Comparison of ENCODE assay signal across 11 cellular contexts in the genomic region with DNA sequence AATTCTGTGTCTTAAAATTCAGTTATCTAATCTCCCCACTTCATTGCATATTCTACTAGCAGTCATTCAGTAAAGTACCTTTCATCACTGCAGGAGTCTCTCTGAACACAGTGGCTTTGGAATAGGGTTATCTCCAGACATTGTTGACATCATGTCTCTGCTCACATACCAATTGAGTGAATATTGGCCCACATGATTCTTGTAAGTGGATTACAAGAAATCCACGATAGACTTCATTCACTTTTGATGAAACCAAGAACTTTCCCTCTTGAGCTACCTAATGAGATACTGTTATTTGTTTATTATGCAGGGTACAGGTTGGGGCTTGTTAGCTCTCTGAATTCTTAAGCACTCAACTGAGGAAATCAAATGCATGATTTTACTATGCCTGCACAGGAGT.
DNase-seq lines count a peak whose midpoint lies in the region; ATAC-seq and TF ChIP-seq lines count a peak whose summit lies in the region.
"Had no signal": no experiment of that assay in that cellular context is flagged by ENCODE, and none has a peak within 500 bp of the region (broad histone marks: within the 10 kb centered on the region; RNA-seq: fewer than 3 reads in every experiment).

No MANE protein-coding gene starts in this region.

- H3K9me3 ChIP-seq in breast epithelium (peaks cover 16 to 20% of the 10 kb centered on the region in 2 donors), uterus (peaks cover 0 to 11% of the 10 kb centered on the region in 2 donors)

- H3K4me3 ChIP-seq in breast epithelium (no peak overlapping the region), brain microvascular endothelial cell (ENCODE audit: low read depth, low read length) (no peak overlapping the region), uterus (no peak overlapping the region)

- H3K27ac Mint-ChIP-seq in MCF 10A (ENCODE audit: low read depth, unreplicated experiment), result peak overlapping the region; percentile 80
- no peak overlapping the region for H3K27ac Mint-ChIP-seq in naive thymus-derived CD8-positive, alpha-beta T cell
- H3K27ac Mint-ChIP-seq in activated CD4-positive, alpha-beta memory T cell treated with anti-CD3 and anti-CD28 coated beads, Interleukin-2, amount 10 ng/mL, durations not matched to agents 7 days and 5 days, result no peak overlapping the region

- TF ChIP-seq CTCF in MCF 10A (IDR thresholded peaks at IDR 0.05; ENCODE audit: unreplicated experiment) (no peak), breast epithelium (IDR thresholded peaks at IDR 0.05) (no peak), brain microvascular endothelial cell (IDR thresholded peaks at IDR 0.05; ENCODE audit: low read depth, low read length, missing control alignments) (no peak), uterus (IDR thresholded peaks at IDR 0.05) (no peak)

- H3K4me1 ChIP-seq in breast epithelium (no peaks in the 10 kb centered on the region), uterus (no peaks in the 10 kb centered on the region)

- H3K9me3 Mint-ChIP-seq in MCF 10A (ENCODE audit: unreplicated experiment), result peaks cover 15% of the 10 kb centered on the region
- peaks cover 0 to 31% (median 19%) of the 10 kb centered on the region in 9 donors for H3K9me3 Mint-ChIP-seq in naive thymus-derived CD8-positive, alpha-beta T cell
- peaks cover 33% of the 10 kb centered on the region for H3K9me3 Mint-ChIP-seq in activated CD4-positive, alpha-beta memory T cell treated with anti-CD3 and anti-CD28 coated beads, Interleukin-2, amount 10 ng/mL, durations not matched to agents 7 days and 5 days

- no peak for TF ChIP-seq POLR2A in breast epithelium (IDR thresholded peaks at IDR 0.05)
- TF ChIP-seq POLR2A in uterus (IDR thresholded peaks at IDR 0.05), result no peak

- DNase-seq in MCF 10A (ENCODE audit: unreplicated experiment) (no peak), breast epithelium (ENCODE audit: low spot score in 2 of 2) (no peak), brain microvascular endothelial cell (peak; percentile 93), kidney glomerular epithelial cell (lab: John Stamatoyannopoulos, UW) (peak; percentile 90), uterus (no peak), NCI-H1417 treated with DMSO at 0.1 percent for 48 hours (lab: John Stamatoyannopoulos, UW) (no peak)
- DNase-seq in naive thymus-derived CD8-positive, alpha-beta T cell, result no peak
- DNase-seq in activated CD4-positive, alpha-beta memory T cell treated with anti-CD3 and anti-CD28 coated beads, Interleukin-2, amount 10 ng/mL, durations not matched to agents 7 days and 5 days, result no peak
- DNase-seq: caudate nucleus, NCI-H1436 treated with DMSO at 0.1 percent for 48 hours, posterior cingulate gyrus had no signal

- H3K27ac ChIP-seq in breast epithelium, result no peak overlapping the region
- peak overlapping the region; percentile 88 for H3K27ac ChIP-seq in brain microvascular endothelial cell
- peak overlapping the region; percentile 70 to 83 for H3K27ac ChIP-seq in uterus

- intact Hi-C loops in MCF 10A (cut with micrococcal nuclease) (no loop called here), breast epithelium (cut with DNase I; ENCODE audit: low total_unique reads) (no loop called here), uterus (cut with DNase I; ENCODE audit: low total_unique reads) (no loop called here)

- H3K4me3 Mint-ChIP-seq in MCF 10A (ENCODE audit: unreplicated experiment), result no peak overlapping the region
- H3K4me3 Mint-ChIP-seq in naive thymus-derived CD8-positive, alpha-beta T cell, result no peak overlapping the region
- H3K4me3 Mint-ChIP-seq in activated CD4-positive, alpha-beta memory T cell treated with anti-CD3 and anti-CD28 coated beads, Interleukin-2, amount 10 ng/mL, durations not matched to agents 7 days and 5 days, result no peak overlapping the region

- no peaks in the 10 kb centered on the region for H3K36me3 ChIP-seq in breast epithelium
- H3K36me3 ChIP-seq in brain microvascular endothelial cell (replicated peaks), result no peaks in the 10 kb centered on the region
- no peaks in the 10 kb centered on the region for H3K36me3 ChIP-seq in uterus

- H3K27me3 ChIP-seq in breast epithelium (no peaks in the 10 kb centered on the region), brain microvascular endothelial cell (replicated peaks) (no peaks in the 10 kb centered on the region), uterus (no peaks in the 10 kb centered on the region)

- peaks cover 4% of the 10 kb centered on the region for H3K36me3 Mint-ChIP-seq in MCF 10A (ENCODE audit: insufficient read depth, unreplicated experiment)
- H3K36me3 Mint-ChIP-seq in naive thymus-derived CD8-positive, alpha-beta T cell, result peaks cover 21 to 30% (median 26%) of the 10 kb centered on the region in 3 donors
- peaks cover 21% of the 10 kb centered on the region for H3K36me3 Mint-ChIP-seq in activated CD4-positive, alpha-beta memory T cell treated with anti-CD3 and anti-CD28 coated beads, Interleukin-2, amount 10 ng/mL, durations not matched to agents 7 days and 5 days (ENCODE audit: low read depth)

- no peaks in the 10 kb centered on the region for H3K27me3 Mint-ChIP-seq in MCF 10A (ENCODE audit: insufficient read depth, unreplicated experiment)
- H3K27me3 Mint-ChIP-seq in naive thymus-derived CD8-positive, alpha-beta T cell, result no peaks in the 10 kb centered on the region
- no peaks in the 10 kb centered on the region for H3K27me3 Mint-ChIP-seq in activated CD4-positive, alpha-beta memory T cell treated with anti-CD3 and anti-CD28 coated beads, Interleukin-2, amount 10 ng/mL, durations not matched to agents 7 days and 5 days

- POLR2A ChIA-PET in MCF 10A (lab: Yijun Ruan, JAX), result interaction anchor here (0.9 to 1.2 kb wide), 2 partner anchors 14 to 15 kb away, joined by 6 read pairs; no protein-coding TSS in a partner anchor
- POLR2A ChIA-PET in naive thymus-derived CD8-positive, alpha-beta T cell (lab: Charles Lee), result no interaction called here
- POLR2A ChIA-PET in activated CD4-positive, alpha-beta memory T cell treated with anti-CD3 and anti-CD28 coated beads, Interleukin-2, amount 10 ng/mL, durations not matched to agents 7 days and 5 days (lab: Charles Lee), result no interaction called here

- BruUV-seq in MCF 10A (replicated peaks; lab: Mats Ljungman, UMichigan), result no TSS peak

- no peak for ATAC-seq in naive thymus-derived CD8-positive, alpha-beta T cell

- peaks cover 16% of the 10 kb centered on the region for H3K4me1 Mint-ChIP-seq in MCF 10A (ENCODE audit: insufficient read depth, unreplicated experiment)
- peaks cover 0 to 8% (median 3%) of the 10 kb centered on the region in 4 donors for H3K4me1 Mint-ChIP-seq in naive thymus-derived CD8-positive, alpha-beta T cell
- no peaks in the 10 kb centered on the region for H3K4me1 Mint-ChIP-seq in activated CD4-positive, alpha-beta memory T cell treated with anti-CD3 and anti-CD28 coated beads, Interleukin-2, amount 10 ng/mL, durations not matched to agents 7 days and 5 days

- CTCF ChIA-PET in MCF 10A (lab: Yijun Ruan, JAX), result interaction anchor here (1.1 kb wide), 1 partner anchor 128 kb away, joined by 3 read pairs; no protein-coding TSS in a partner anchor
- CTCF ChIA-PET in activated CD4-positive, alpha-beta memory T cell treated with anti-CD3 and anti-CD28 coated beads, Interleukin-2, amount 10 ng/mL, durations not matched to agents 7 days and 5 days (lab: Charles Lee), result no interaction called here

- in situ Hi-C loops in brain microvascular endothelial cell (cut with HindIII; ENCODE audit: low pct_ligation_motif_present, low sequenced_read_pairs), result no loop called here

Comparison
In these comparisons a context has a peak if more than half of its experiments do, and no peak if none do; other contexts are left out.
1. DNase-seq: peak in brain microvascular endothelial cell (single experiment) and kidney glomerular epithelial cell (single experiment); none in MCF 10A (single experiment), breast epithelium (0 of 2), uterus (0 of 2), naive thymus-derived CD8-positive, alpha-beta T cell (0 of 10), NCI-H1417 treated with DMSO at 0.1 percent for 48 hours (single experiment) and activated CD4-positive, alpha-beta memory T cell treated with anti-CD3 and anti-CD28 coated beads, Interleukin-2, amount 10 ng/mL, durations not matched to agents 7 days and 5 days (single experiment).
2. H3K27ac ChIP-seq: peak in brain microvascular endothelial cell (single experiment) and uterus (2 of 2); none in breast epithelium (0 of 2).